14 cellular contexts compared by ENCODE assay signal in the genomic region with DNA sequence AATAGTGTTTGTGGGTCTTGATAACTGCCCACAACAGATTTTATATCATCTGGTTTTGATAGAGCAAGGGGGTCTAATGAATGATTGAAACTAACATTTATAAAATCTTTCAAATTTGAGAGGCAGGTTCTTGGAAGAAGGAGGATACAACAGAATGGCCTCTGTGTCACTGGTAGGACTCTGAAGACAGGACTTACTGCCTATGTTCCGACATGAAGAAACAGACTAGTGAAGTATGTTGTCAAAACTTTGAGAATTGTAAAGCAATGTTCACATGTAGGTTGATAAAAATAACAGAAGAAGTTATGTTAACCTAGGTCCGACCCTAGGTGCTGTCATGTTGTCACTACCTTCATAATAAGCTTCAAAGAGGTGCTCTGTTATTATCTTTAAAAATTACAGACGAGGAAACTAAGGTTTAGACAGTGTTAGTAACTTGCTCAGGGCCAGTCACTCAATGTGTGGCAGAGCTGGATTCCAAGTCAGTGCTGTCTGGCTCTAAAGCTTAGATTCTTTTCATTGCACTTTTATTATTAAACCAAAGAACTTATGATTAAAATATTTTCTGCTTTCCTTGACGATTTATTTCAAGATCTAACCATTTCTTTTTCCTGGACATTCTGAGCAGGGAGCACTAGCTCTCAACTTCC.
"Had no signal": no experiment of that assay in that cellular context is flagged by ENCODE, and none has a peak within 500 bp of the region (broad histone marks: within the 10 kb centered on the region; RNA-seq: fewer than 3 reads in every experiment).

No MANE protein-coding gene starts in this region.

- H3K27me3 ChIP-seq: suprapubic skin, upper lobe of left lung had no signal

- H3K9me3 ChIP-seq: suprapubic skin, upper lobe of left lung had no signal

- H3K36me3 ChIP-seq: suprapubic skin, upper lobe of left lung had no signal

- DNase-seq: activated CD4-positive, alpha-beta T cell treated with anti-CD3 and anti-CD28 coated beads, Interleukin-2, amount 10 ng/mL, durations not matched to agents 7 days and 5 days; activated CD8-positive, alpha-beta memory T cell treated with anti-CD3 and anti-CD28 coated beads for 24 hours; activated gamma-delta T cell treated with Interleukin-2 at 50 U/mL for 16 hours; aorta; effector CD8-positive, alpha-beta T cell; foreskin keratinocyte; glutamatergic neuron; kidney glomerular epithelial cell; mesendoderm; nucleus accumbens; stimulated activated CD4-positive, alpha-beta T cell treated with anti-CD3 and anti-CD28 coated beads, Interleukin-2, amount 100 ng/mL, for 48 hours; stimulated activated naive CD4-positive, alpha-beta T cell treated with Interleukin-2 at 50 U/mL for 16 hours; upper lobe of left lung had no signal

- H3K4me3 ChIP-seq: suprapubic skin, upper lobe of left lung had no signal

- H3K4me1 ChIP-seq: foreskin keratinocyte, suprapubic skin had no signal

- ATAC-seq: foreskin keratinocyte had no signal

- H3K27ac ChIP-seq: foreskin keratinocyte, suprapubic skin, upper lobe of left lung had no signal
